20 cellular contexts compared by ENCODE assay signal in the genomic region with DNA sequence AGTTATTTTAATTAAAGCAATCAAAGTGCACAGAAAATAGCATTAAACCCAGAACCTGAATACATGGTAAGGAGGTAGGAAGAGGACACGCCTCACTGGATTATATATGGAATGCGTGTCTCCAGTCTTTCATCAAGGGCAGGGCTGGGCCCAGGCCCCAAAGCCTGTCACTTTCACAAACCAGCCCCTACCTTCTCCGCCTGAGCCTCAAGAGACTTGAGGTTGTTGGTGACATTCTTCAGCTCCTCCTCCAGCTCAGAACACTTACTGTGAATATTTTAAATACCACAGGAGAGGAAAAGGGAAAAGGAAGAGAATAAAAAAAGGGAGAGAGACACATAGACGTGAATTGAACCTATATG. TPM values are rescaled to one million over a fixed set of nuclear protein-coding genes. Genes with fewer than 3 reads are reported as not detected.
DNase-seq lines count a peak whose midpoint lies in the region; ATAC-seq and TF ChIP-seq lines count a peak whose summit lies in the region.
"Had no signal": no experiment of that assay in that cellular context is flagged by ENCODE, and none has a peak within 500 bp of the region (broad histone marks: within the 10 kb centered on the region; RNA-seq: fewer than 3 reads in every experiment).

No MANE protein-coding gene starts in this region.

- H3K9me3 ChIP-seq in CD4-positive, alpha-beta memory T cell (ENCODE audit: control insufficient read depth in 1 of 2, low read length in 2 of 2): no peaks in the 10 kb centered on the region
- H3K9me3 ChIP-seq in Panc1 (ENCODE audit: control insufficient read depth, insufficient read depth, low read depth, low read length): no peaks in the 10 kb centered on the region
- no peaks in the 10 kb centered on the region for H3K9me3 ChIP-seq in effector memory CD4-positive, alpha-beta T cell (ENCODE audit: control insufficient read depth, low read length)
- H3K9me3 ChIP-seq: pancreas, transverse colon had no signal

- ATAC-seq in Panc1 (no peak), left lobe of liver (no peak)

- H3K9me3 Mint-ChIP-seq in CD4-positive, alpha-beta memory T cell: no peaks in the 10 kb centered on the region
- H3K9me3 Mint-ChIP-seq in nephron progenitor cell (no peaks in the 10 kb centered on the region), osteocyte (ENCODE audit: unreplicated experiment) (no peaks in the 10 kb centered on the region)

- no peak for TF ChIP-seq CTCF in Panc1 (IDR thresholded peaks at IDR 0.05)
- no peak for TF ChIP-seq CTCF in nephron progenitor cell (IDR thresholded peaks at IDR 0.05)
- no peak for TF ChIP-seq CTCF in GM10248 (IDR thresholded peaks at IDR 0.05; ENCODE audit: control extremely low read depth, extremely low read depth, low read depth, missing control alignments)
- no peak for TF ChIP-seq CTCF in osteocyte (IDR thresholded peaks at IDR 0.05)

- DNase-seq in CD4-positive, alpha-beta memory T cell: no peak
- no peak for DNase-seq in Panc1 (ENCODE audit: low read depth, low spot score)
- no peak for DNase-seq in effector memory CD4-positive, alpha-beta T cell
- DNase-seq in nephron progenitor cell: no peak
- no peak for DNase-seq in left lobe of liver (ENCODE audit: low spot score)
- no peak for DNase-seq in GM10248 (ENCODE audit: extremely low spot score)
- no peak for DNase-seq in osteocyte (ENCODE audit: extremely low spot score, unreplicated experiment)
- no peak for DNase-seq in NCI-H446 (lab: John Stamatoyannopoulos, UW)
- DNase-seq: activated CD4-positive, alpha-beta T cell treated with anti-CD3 and anti-CD28 coated beads for 1 hour; H7; Kasumi-1; NCI-H2227 treated with DMSO at 0.1 percent for 48 hours; NK-92 treated with Interleukin-12 subunit alpha and Interleukin-12 subunit beta, amount 100 ng/mL, for 24 hours; pancreas; transverse colon had no signal

- H3K36me3 ChIP-seq in CD4-positive, alpha-beta memory T cell (ENCODE audit: insufficient read depth, low read length): peaks cover 79% of the 10 kb centered on the region
- H3K36me3 ChIP-seq in Panc1 (ENCODE audit: control insufficient read depth, insufficient read depth, low read length): peaks cover 62% of the 10 kb centered on the region
- peaks cover 89% of the 10 kb centered on the region for H3K36me3 ChIP-seq in effector memory CD4-positive, alpha-beta T cell (ENCODE audit: control insufficient read depth, insufficient read depth, low read length)

- H3K36me3 Mint-ChIP-seq in CD4-positive, alpha-beta memory T cell: peaks cover 67 to 84% of the 10 kb centered on the region in 2 donors
- peaks cover 74% of the 10 kb centered on the region for H3K36me3 Mint-ChIP-seq in nephron progenitor cell (ENCODE audit: low read depth)
- peaks cover 44% of the 10 kb centered on the region for H3K36me3 Mint-ChIP-seq in osteocyte (ENCODE audit: unreplicated experiment)

- CTCF ChIA-PET in CD4-positive, alpha-beta memory T cell (lab: Charles Lee; ENCODE audit: partially characterized antibody): no interaction called here
- CTCF ChIA-PET in Panc1 (lab: Charles Lee): no interaction called here
- CTCF ChIA-PET in GM10248 (lab: Yijun Ruan, JAX): interaction anchor here (1.4 kb wide), 1 partner anchor 9 kb away, joined by 8 read pairs; no protein-coding TSS in a partner anchor

- H3K4me3 ChIP-seq in CD4-positive, alpha-beta memory T cell (ENCODE audit: low read length in 2 of 2): no peak overlapping the region
- H3K4me3 ChIP-seq in Panc1 (ENCODE audit: low read depth in 2 of 2, low read length in 2 of 2): no peak overlapping the region
- no peak overlapping the region for H3K4me3 ChIP-seq in effector memory CD4-positive, alpha-beta T cell (ENCODE audit: insufficient read depth, low read depth, low read length, poor library complexity, severe bottlenecking)
- H3K4me3 ChIP-seq: hepatocyte, pancreas, skin epidermis, transverse colon had no signal

- H3K4me1 ChIP-seq in CD4-positive, alpha-beta memory T cell (ENCODE audit: insufficient read depth, low read length): peaks cover 21% of the 10 kb centered on the region
- H3K4me1 ChIP-seq in Panc1 (ENCODE audit: control insufficient read depth, insufficient read depth, low read length): no peaks in the 10 kb centered on the region
- H3K4me1 ChIP-seq in effector memory CD4-positive, alpha-beta T cell (ENCODE audit: control insufficient read depth, insufficient read depth, low read length, poor library complexity, severe bottlenecking): no peaks in the 10 kb centered on the region

- H3K27me3 ChIP-seq in CD4-positive, alpha-beta memory T cell (ENCODE audit: insufficient read depth, low read length): no peaks in the 10 kb centered on the region
- no peaks in the 10 kb centered on the region for H3K27me3 ChIP-seq in Panc1 (ENCODE audit: control insufficient read depth, insufficient read depth, low read length)
- no peaks in the 10 kb centered on the region for H3K27me3 ChIP-seq in effector memory CD4-positive, alpha-beta T cell (replicated peaks; ENCODE audit: control insufficient read depth, insufficient read depth, low read length, poor library complexity, severe bottlenecking)
- H3K27me3 ChIP-seq: hepatocyte, pancreas, transverse colon had no signal

- no peaks in the 10 kb centered on the region for H3K27me3 Mint-ChIP-seq in CD4-positive, alpha-beta memory T cell
- H3K27me3 Mint-ChIP-seq in nephron progenitor cell (ENCODE audit: low read depth, poor library complexity) (no peaks in the 10 kb centered on the region), osteocyte (ENCODE audit: unreplicated experiment) (no peaks in the 10 kb centered on the region)

- H3K27ac Mint-ChIP-seq in CD4-positive, alpha-beta memory T cell: peak overlapping the region; percentile 22 to 77 (median 61)
- peak overlapping the region; percentile 44 for H3K27ac Mint-ChIP-seq in nephron progenitor cell
- H3K27ac Mint-ChIP-seq in osteocyte (ENCODE audit: unreplicated experiment): no peak overlapping the region

- intact Hi-C loops in CD4-positive, alpha-beta memory T cell (cut with micrococcal nuclease): no loop called here
- intact Hi-C loops in Panc1 (cut with micrococcal nuclease; ENCODE audit: unreplicated experiment): no loop called here

- TSS peak; percentile 3 for BruUV-seq in Panc1 (replicated peaks; lab: Mats Ljungman, UMichigan)

- POLR2A ChIA-PET in CD4-positive, alpha-beta memory T cell (lab: Charles Lee; ENCODE audit: partially characterized antibody): interaction anchor here (0.9 to 1.7 kb wide), 3 partner anchors 11 to 13 kb away, joined by 3 to 6 read pairs (median 3); no protein-coding TSS in a partner anchor
- POLR2A ChIA-PET in Panc1 (lab: Charles Lee) (no interaction called here), GM10248 (lab: Yijun Ruan, JAX) (interaction anchor here (1.6 kb wide), 1 partner anchor 10 kb away, joined by 3 read pairs; no protein-coding TSS in a partner anchor)

- H3K27ac ChIP-seq in CD4-positive, alpha-beta memory T cell (ENCODE audit: low read depth, low read length): peak overlapping the region; percentile 23
- H3K27ac ChIP-seq in Panc1 (ENCODE audit: low read length): no peak overlapping the region
- H3K27ac ChIP-seq in effector memory CD4-positive, alpha-beta T cell (ENCODE audit: insufficient read depth, low read length, poor library complexity, severe bottlenecking): peak overlapping the region; percentile 9
- H3K27ac ChIP-seq: hepatocyte, pancreas, RWPE1, transverse colon had no signal

- H3K4me1 Mint-ChIP-seq in CD4-positive, alpha-beta memory T cell: peaks cover 15 to 51% (median 33%) of the 10 kb centered on the region in 4 donors
- H3K4me1 Mint-ChIP-seq in nephron progenitor cell (no peaks in the 10 kb centered on the region), osteocyte (ENCODE audit: unreplicated experiment) (peaks cover 6% of the 10 kb centered on the region)

- in situ Hi-C loops in Panc1 (cut with HindIII; ENCODE audit: low pct_unique_long_range_greater_than_20kb, low sequenced_read_pairs): no loop called here

- no peak overlapping the region for H3K4me3 Mint-ChIP-seq in CD4-positive, alpha-beta memory T cell
- no peak overlapping the region for H3K4me3 Mint-ChIP-seq in nephron progenitor cell
- no peak overlapping the region for H3K4me3 Mint-ChIP-seq in osteocyte (ENCODE audit: unreplicated experiment)

RNA-seq across cellular contexts. Expression of gene NUP210L, which starts 16.3 kb away (rescaled TPM):
- total RNA-seq in CD4-positive, alpha-beta memory T cell: under 1 TPM; 0.19 to 0.23 TPM
- polyA plus RNA-seq in CD4-positive, alpha-beta memory T cell: under 1 TPM in 1 of 2 donors, not detected in 1; 0.14 TPM
- total RNA-seq in Panc1 (2021; ENCODE audit: unreplicated experiment): 0.05 TPM
- not detected for polyA plus RNA-seq in Panc1 (2012; ENCODE audit: insufficient read length)
- 0.10 TPM for total RNA-seq in left lobe of liver
- total RNA-seq in osteocyte: not detected in 2 replicates
- total RNA-seq: transverse colon had no signal
- polyA plus RNA-seq: BJ, hepatocyte had no signal

RNA-seq across cellular contexts. Expression of gene TPM3, which starts 20.7 kb away (rescaled TPM):
- 100 to 1,000 TPM; 311 to 312 TPM for total RNA-seq in CD4-positive, alpha-beta memory T cell
- 1,000 to 10,000 TPM in 1 of 2 donors, 100 to 1,000 TPM in 1; 860 to 1,209 TPM for polyA plus RNA-seq in CD4-positive, alpha-beta memory T cell
- total RNA-seq in Panc1 (2021; ENCODE audit: unreplicated experiment): 545 TPM
- polyA plus RNA-seq in Panc1 (2012; ENCODE audit: insufficient read length): 765 TPM
- 92.7 TPM for total RNA-seq in left lobe of liver
- total RNA-seq in osteocyte: 194 TPM in 2 replicates

RNA-seq across cellular contexts. Expression of gene CFAP141, which starts 34.9 kb away (rescaled TPM):
- not detected for total RNA-seq in CD4-positive, alpha-beta memory T cell
- not detected for polyA plus RNA-seq in CD4-positive, alpha-beta memory T cell
- total RNA-seq in Panc1 (2021; ENCODE audit: unreplicated experiment) (not detected), left lobe of liver (not detected), osteocyte (not detected in 2 replicates)
- polyA plus RNA-seq in Panc1 (2012; ENCODE audit: insufficient read length): not detected
- total RNA-seq: dermis microvascular lymphatic vessel endothelial cell, H7, hepatocyte, pancreas, transverse colon had no signal
- polyA plus RNA-seq: BJ, hepatocyte had no signal

RNA-seq across cellular contexts. Expression of gene UBAP2L, which starts 49.6 kb away (rescaled TPM):
- 100 to 1,000 TPM; 180 to 189 TPM for total RNA-seq in CD4-positive, alpha-beta memory T cell
- polyA plus RNA-seq in CD4-positive, alpha-beta memory T cell: 10 to 100 TPM; 33.5 to 74.5 TPM
- total RNA-seq in Panc1 (2021; ENCODE audit: unreplicated experiment): 227 TPM
- 149 TPM for polyA plus RNA-seq in Panc1 (2012; ENCODE audit: insufficient read length)
- 38.0 TPM for total RNA-seq in left lobe of liver
- total RNA-seq in osteocyte: 224 and 236 TPM in 2 replicates
